In the genomic region with DNA sequence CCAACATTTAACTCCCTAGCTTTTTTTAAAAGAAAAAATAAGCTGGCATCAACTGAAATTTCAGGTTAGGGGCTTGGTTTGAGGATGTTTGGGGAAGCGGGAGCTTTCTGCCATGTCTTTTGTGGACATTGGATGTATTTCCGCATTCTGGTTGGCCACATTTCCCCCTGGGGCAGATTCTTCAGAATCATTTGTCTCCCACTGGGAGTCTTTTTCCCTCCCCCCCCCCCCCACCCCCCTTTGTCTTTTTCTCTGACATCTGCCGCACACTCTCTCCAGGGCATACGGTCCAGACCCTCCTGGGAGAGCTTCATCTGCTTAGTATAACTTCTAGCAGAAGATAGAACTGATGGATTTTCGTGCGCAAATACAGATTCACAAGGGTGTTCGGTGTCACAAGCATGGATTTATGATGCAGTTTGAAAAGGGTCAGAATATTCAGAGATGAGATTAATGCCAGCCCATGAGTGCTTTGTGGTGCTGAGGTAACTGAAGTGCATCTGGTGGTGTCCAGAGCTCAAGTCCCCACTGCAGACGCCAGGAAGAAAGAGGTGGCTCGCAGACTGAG, we compare ENCODE assay signal across 24 cellular contexts. TPM values are rescaled to one million over a fixed set of nuclear protein-coding genes. Genes with fewer than 3 reads are reported as not detected.
DNase-seq lines count a peak whose midpoint lies in the region; ATAC-seq and TF ChIP-seq lines count a peak whose summit lies in the region.
"Had no signal": no experiment of that assay in that cellular context is flagged by ENCODE, and none has a peak within 500 bp of the region (broad histone marks: within the 10 kb centered on the region; RNA-seq: fewer than 3 reads in every experiment).

No MANE protein-coding gene starts in this region.

- H3K4me3 Mint-ChIP-seq in CD8-positive, alpha-beta T cell, result no peak overlapping the region
- H3K4me3 Mint-ChIP-seq: activated T-cell treated with anti-CD3 and anti-CD28 coated beads, Interleukin-2, amount 50 U/mL, for 24 hours; CD4-positive, CD25-positive, alpha-beta regulatory T cell; memory B cell had no signal

- ATAC-seq in esophagus mucosa, result no peak
- ATAC-seq in CD8-positive, alpha-beta T cell, result no peak
- ATAC-seq: naive thymus-derived CD4-positive, alpha-beta T cell; right cardiac atrium had no signal

- no peak for TF ChIP-seq CTCF in BE2C (IDR thresholded peaks at IDR 0.05; ENCODE audit: low read depth, low read length)
- TF ChIP-seq CTCF in CD8-positive, alpha-beta T cell (IDR thresholded peaks at IDR 0.05), result no peak

- intact Hi-C loops in CD8-positive, alpha-beta T cell (cut with DNase I, micrococcal nuclease), result no loop called here

- no peaks in the 10 kb centered on the region for H3K36me3 ChIP-seq in BE2C
- no peaks in the 10 kb centered on the region for H3K36me3 ChIP-seq in CD8-positive, alpha-beta T cell (ENCODE audit: insufficient read depth, low read length)

- CTCF ChIA-PET in CD8-positive, alpha-beta T cell (lab: Charles Lee), result interaction anchor here (0.5 kb wide), 1 partner anchor 338 kb away, joined by 3 read pairs; no protein-coding TSS in a partner anchor

- peaks cover 19% of the 10 kb centered on the region for H3K4me1 Mint-ChIP-seq in CD8-positive, alpha-beta T cell (ENCODE audit: low read depth)

- H3K27me3 Mint-ChIP-seq in CD8-positive, alpha-beta T cell (ENCODE audit: low read depth), result no peaks in the 10 kb centered on the region
- H3K27me3 Mint-ChIP-seq: activated T-cell treated with anti-CD3 and anti-CD28 coated beads, Interleukin-2, amount 50 U/mL, for 24 hours; CD4-positive, CD25-positive, alpha-beta regulatory T cell; memory B cell; naive thymus-derived CD4-positive, alpha-beta T cell had no signal

- H3K4me3 ChIP-seq in BE2C (ENCODE audit: low read depth, low read length), result peak overlapping the region; percentile 25
- H3K4me3 ChIP-seq in CD8-positive, alpha-beta T cell (ENCODE audit: low read depth, low read length), result no peak overlapping the region

- no peak overlapping the region for H3K27ac ChIP-seq in CD8-positive, alpha-beta T cell (ENCODE audit: low read depth, low read length)

- H3K36me3 Mint-ChIP-seq in CD8-positive, alpha-beta T cell, result peaks cover 6% of the 10 kb centered on the region
- H3K36me3 Mint-ChIP-seq: CD4-positive, CD25-positive, alpha-beta regulatory T cell had no signal

- peaks cover 14% of the 10 kb centered on the region for H3K4me1 ChIP-seq in BE2C
- no peaks in the 10 kb centered on the region for H3K4me1 ChIP-seq in CD8-positive, alpha-beta T cell (ENCODE audit: insufficient read depth, low read length)

- peak; percentile 67 for DNase-seq in BE2C
- DNase-seq in M059J (ENCODE audit: low read depth), result peak; percentile 10
- DNase-seq in NCI-H82 (lab: John Stamatoyannopoulos, UW), result peak; percentile 58
- DNase-seq in islet precursor cell, result peak; percentile 84
- no peak for DNase-seq in stimulated activated CD4-positive, alpha-beta T cell treated with anti-CD3 and anti-CD28 coated beads, Interleukin-2, amount 100 ng/mL, for 24 hours
- DNase-seq in CD8-positive, alpha-beta T cell, result no peak
- no peak for DNase-seq in central memory CD4-positive, alpha-beta T cell
- DNase-seq: activated CD8-positive, alpha-beta memory T cell treated with anti-CD3 and anti-CD28 coated beads for 24 hours; activated naive CD4-positive, alpha-beta T cell; activated T-cell treated with anti-CD3 and anti-CD28 coated beads, Interleukin-2, amount 50 U/mL, for 24 hours; CD4-positive, CD25-positive, alpha-beta regulatory T cell; cortex of kidney; DMS153; GDM1; kidney glomerular epithelial cell; naive thymus-derived CD4-positive, alpha-beta T cell; right cardiac atrium; SHP77; stimulated activated CD4-positive, alpha-beta T cell treated with anti-CD3 and anti-CD28 coated beads, Interleukin-12 subunit alpha, Interleukin-12 subunit beta, amount 100 ng/mL, for 4 hours; stimulated activated CD8-positive, alpha-beta memory T cell treated with anti-CD3 and anti-CD28 coated beads, Interleukin-4, amount 100 ng/mL, for 48 hours; substantia nigra; T-helper 1 cell had no signal

- POLR2A ChIA-PET in CD8-positive, alpha-beta T cell (lab: Charles Lee), result no interaction called here

- H3K27ac Mint-ChIP-seq in CD8-positive, alpha-beta T cell, result no peak overlapping the region
- H3K27ac Mint-ChIP-seq: activated T-cell treated with anti-CD3 and anti-CD28 coated beads, Interleukin-2, amount 50 U/mL, for 24 hours had no signal

- H3K9me3 Mint-ChIP-seq in CD8-positive, alpha-beta T cell, result no peaks in the 10 kb centered on the region
- H3K9me3 Mint-ChIP-seq: activated T-cell treated with anti-CD3 and anti-CD28 coated beads, Interleukin-2, amount 50 U/mL, for 24 hours; memory B cell; naive thymus-derived CD4-positive, alpha-beta T cell had no signal

- no peaks in the 10 kb centered on the region for H3K27me3 ChIP-seq in BE2C
- no peaks in the 10 kb centered on the region for H3K27me3 ChIP-seq in CD8-positive, alpha-beta T cell (ENCODE audit: insufficient read depth, low read length)

- no peaks in the 10 kb centered on the region for H3K9me3 ChIP-seq in BE2C
- no peaks in the 10 kb centered on the region for H3K9me3 ChIP-seq in CD8-positive, alpha-beta T cell (ENCODE audit: low read length)

RNA-seq across cellular contexts. Expression of a gene that starts 40.2 kb away (rescaled TPM):
- polyA plus RNA-seq in BE2C (2012; ENCODE audit: insufficient read depth, insufficient read length, low read depth), result 5.5 TPM
- total RNA-seq in M059J (2014; rRNA removed; shearing (Covaris generic)), result 4.7 and 11.5 TPM in 2 replicates
- 23.4 TPM for total RNA-seq in esophagus mucosa
- 10 to 100 TPM; 11.3 to 13.9 TPM for total RNA-seq in CD8-positive, alpha-beta T cell

Comparison
In these comparisons a context has a peak if more than half of its experiments do, and no peak if none do; other contexts are left out.
1. DNase-seq: peak in BE2C (single experiment), M059J (single experiment), NCI-H82 (single experiment) and islet precursor cell (single experiment); none in stimulated activated CD4-positive, alpha-beta T cell treated with anti-CD3 and anti-CD28 coated beads, Interleukin-2, amount 100 ng/mL, for 24 hours (0 of 2), CD8-positive, alpha-beta T cell (0 of 7) and central memory CD4-positive, alpha-beta T cell (single experiment).